In genomic region chr9:128818099-128818838, GRCh38 we compare ENCODE assay signal across 8 cellular contexts. TPM values are rescaled to one million over a fixed set of nuclear protein-coding genes. Genes with fewer than 3 reads are reported as not detected.
A peak's percentile ranks its signal among the peaks of the same experiment; 100 is the strongest.
DNase-seq lines count a peak whose midpoint lies in the region; ATAC-seq, FAIRE-seq and TF ChIP-seq lines count a peak whose summit lies in the region.

Gene ENDOG (plus strand): TSS chr9:128818500. CDS start chr9:128818685, 185 bp downstream.

- H3K27ac ChIP-seq in body of pancreas, result peak within 1 kb of the TSS; percentile 70 to 91 (median 81)

- ATAC-seq in GM18519 (IDR thresholded peaks at IDR 0.05; ENCODE audit: low FRiP score, unreplicated experiment) (peak; percentile 71), HG03060 (IDR thresholded peaks at IDR 0.05; ENCODE audit: low read depth, unreplicated experiment) (peak; percentile 78), body of pancreas (peak; percentile 96), sciatic nerve (peak; percentile 99)

- TF ChIP-seq CTCF in body of pancreas (IDR thresholded peaks at IDR 0.05), result peak; percentile 91 to 100 (median 99)

- no peaks in the 10 kb centered on the region for H3K27me3 ChIP-seq in body of pancreas

- H3K4me3 ChIP-seq in body of pancreas, result peak within 1 kb of the TSS in 1 of 2 donors; percentile 41

- TF ChIP-seq POLR2A in body of pancreas (IDR thresholded peaks at IDR 0.05), result peak; percentile 85 to 94 (median 91)

- WGBS in body of pancreas, 2 donors, result 0 to 1% methylated on average over 13 to 60 of the region's 70 CpGs

- DNase-seq in NCI-H2107 treated with DMSO at 0.1 percent for 48 hours (lab: John Stamatoyannopoulos, UW; ENCODE audit: unreplicated experiment) (peak; percentile 78), body of pancreas (peak; percentile 98 to 99 (median 98)), iPS DF 19.7 (ENCODE audit: low read depth, low spot score) (peak; percentile 80), sciatic nerve (ENCODE audit: low spot score) (peak; percentile 98)

- intact Hi-C loops in body of pancreas (cut with DNase I), result no loop called here
- intact Hi-C loops in sciatic nerve (cut with DNase I), result no loop called here

- FAIRE-seq in A204.1 (lab: Jason Lieb, UNC) (peak; percentile 90), TTC549 (lab: Jason Lieb, UNC) (peak; percentile 66)

- H3K4me1 ChIP-seq in body of pancreas, result peaks cover 18% of the 10 kb centered on the region

- no peaks in the 10 kb centered on the region for H3K9me3 ChIP-seq in body of pancreas

- H3K36me3 ChIP-seq in body of pancreas (replicated peaks in 1 of 2; ENCODE audit: insufficient read depth in 1 of 2, low read depth in 2 of 2), result peaks cover 0 to 10% of the 10 kb centered on the region in 2 donors

RNA-seq across cellular contexts. Expression of gene ENDOG, which starts in this region (rescaled TPM):
- 10 to 100 TPM; 22.4 to 24.9 TPM for total RNA-seq in body of pancreas
- total RNA-seq in sciatic nerve, result 14.1 TPM
